Comparison of ENCODE assay signal across 34 cellular contexts in the genomic region with DNA sequence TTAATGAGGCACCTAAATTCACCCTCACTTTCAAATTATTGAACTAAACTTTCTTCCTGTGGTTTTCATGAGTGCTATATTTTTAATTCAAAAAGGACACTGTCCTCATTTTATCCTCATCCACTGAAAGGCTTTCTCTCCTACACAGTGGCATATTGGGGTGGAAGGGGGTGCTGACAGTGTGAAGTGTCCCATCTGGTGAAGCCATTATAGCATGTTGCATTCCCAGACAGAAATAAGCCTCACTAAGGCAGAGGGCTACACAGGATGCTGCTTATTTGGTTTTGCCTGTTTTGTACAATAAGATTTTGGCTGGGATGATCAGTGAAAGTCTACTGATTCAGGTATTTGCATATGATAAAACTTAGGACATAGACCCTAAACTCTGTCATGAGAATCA.
"Had no signal": no experiment of that assay in that cellular context is flagged by ENCODE, and none has a peak within 500 bp of the region (broad histone marks: within the 10 kb centered on the region; RNA-seq: fewer than 3 reads in every experiment).

No MANE protein-coding gene starts in this region.

- DNase-seq: Karpas-422, Kasumi-1, KBM-7, KG1, MG63, MM.1S, MV-4-11, NCI-H1048, NCI-H1092, NCI-H1092 treated with DMSO at 0.1 percent for 48 hours, NCI-H1105, NCI-H1105 treated with DMSO at 0.1 percent for 48 hours, NCI-H1417, NCI-H1417 treated with DMSO at 0.1 percent for 48 hours, NCI-H1436, NCI-H1436 treated with DMSO at 0.1 percent for 48 hours, NCI-H146, NCI-H1694, NCI-H1694 treated with DMSO at 0.1 percent for 48 hours, NCI-H187, NCI-H187 treated with DMSO at 0.1 percent for 48 hours, NCI-H1930, NCI-H2029, NCI-H2029 treated with DMSO at 0.1 percent for 48 hours, NCI-H2081, NCI-H2081 treated with DMSO at 0.1 percent for 48 hours, NCI-H2107, NCI-H2171, NCI-H2171 treated with DMSO at 0.1 percent for 48 hours, NCI-H2227 treated with DMSO at 0.1 percent for 48 hours, NCI-H226, NCI-H345, NCI-H446, NCI-H446 treated with DMSO at 0.1 percent for 48 hours had no signal
